Comparison of ENCODE assay signal across 25 cellular contexts in the genomic region with DNA sequence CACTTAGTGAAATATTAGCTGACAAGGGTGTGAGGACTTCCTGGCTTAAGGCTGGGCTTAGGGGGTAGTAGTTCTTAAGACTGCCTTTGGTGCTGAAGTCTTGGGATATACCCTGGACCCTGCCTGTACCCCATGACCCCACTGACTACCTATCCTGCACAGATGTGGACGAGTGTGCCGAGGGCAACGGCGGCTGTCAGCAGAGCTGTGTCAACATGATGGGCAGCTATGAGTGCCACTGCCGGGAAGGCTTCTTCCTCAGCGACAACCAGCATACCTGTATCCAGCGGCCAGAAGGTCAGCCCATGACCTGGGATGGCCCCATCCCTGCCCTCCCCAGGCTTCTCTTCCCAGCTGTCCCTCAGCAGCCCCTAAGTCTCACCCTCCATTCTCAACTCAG.
"Had no signal": no experiment of that assay in that cellular context is flagged by ENCODE, and none has a peak within 500 bp of the region (broad histone marks: within the 10 kb centered on the region; RNA-seq: fewer than 3 reads in every experiment).

No MANE protein-coding gene starts in this region.

- H3K27me3 ChIP-seq: heart left ventricle, hepatocyte, left lung, neural progenitor cell, right atrium auricular region, suprapubic skin, tibial nerve, upper lobe of left lung had no signal

- H3K4me2 ChIP-seq: hepatocyte, neural progenitor cell had no signal

- H3K4me1 ChIP-seq: left lung, prostate gland, suprapubic skin had no signal

- FAIRE-seq: endometrium, frontal cortex, kidney, urothelium cell line had no signal

- ATAC-seq: effector memory CD8-positive, alpha-beta T cell; left lung; mucosa of descending colon; natural killer cell treated with Interleukin-12 subunit alpha and Interleukin-12 subunit beta and Interleukin-15 and Interleukin-18, amount 100 ng/mL, for 72 hours; stimulated activated naive B cell treated with anti-CD40 and anti-IgM and Interleukin-4, amounts not matched to agents 10 μg/mL and 1 μg/mL and 100 μg/mL, for 72 hours; stimulated activated naive CD8-positive, alpha-beta T cell treated with anti-CD3 and anti-CD28 coated beads, Interleukin-15, amount 100 ng/mL, for 72 hours had no signal

- H3K27ac ChIP-seq: hepatocyte, left lung, neural progenitor cell, prostate gland, right atrium auricular region, skin epidermis, suprapubic skin, tibial nerve, upper lobe of left lung had no signal

- DNase-seq: cortex of kidney; effector memory CD8-positive, alpha-beta T cell; erythroblast; left lung; mesenchymal stem cell; naive B cell; stimulated activated CD4-positive, alpha-beta T cell treated with anti-CD3 and anti-CD28 coated beads, Interleukin-15, amount 100 ng/mL, for 24 hours; stimulated activated CD4-positive, alpha-beta T cell treated with anti-CD3 and anti-CD28 coated beads, Interleukin-2, amount 100 ng/mL, for 48 hours; stimulated activated naive B cell treated with anti-CD40 and anti-IgM and Interleukin-4, amounts not matched to agents 10 μg/mL and 1 μg/mL and 100 μg/mL, for 72 hours; stimulated activated naive CD8-positive, alpha-beta T cell treated with anti-CD3 and anti-CD28 coated beads, Interleukin-15, amount 100 ng/mL, for 72 hours had no signal

- H3K9me3 ChIP-seq: left lung, mucosa of descending colon, prostate gland, right atrium auricular region, suprapubic skin, upper lobe of left lung had no signal

- H3K4me3 ChIP-seq: heart left ventricle, hepatocyte, left lung, mucosa of descending colon, neural progenitor cell, prostate gland, right atrium auricular region, skin epidermis, suprapubic skin, tibial nerve, upper lobe of left lung had no signal

- H3K79me2 ChIP-seq: hepatocyte had no signal

- H2AFZ ChIP-seq: hepatocyte, neural progenitor cell had no signal

- H3K36me3 ChIP-seq: left lung, neural progenitor cell, prostate gland, right atrium auricular region, suprapubic skin, upper lobe of left lung had no signal

- H3K9ac ChIP-seq: neural progenitor cell had no signal
